In genomic region chr2:17951563-17951962, GRCh38 we compare ENCODE assay signal across 26 cellular contexts.
A peak's percentile ranks its signal among the peaks of the same experiment; 100 is the strongest.
DNase-seq lines count a peak whose midpoint lies in the region; ATAC-seq, FAIRE-seq and TF ChIP-seq lines count a peak whose summit lies in the region.
"Had no signal": no experiment of that assay in that cellular context is flagged by ENCODE, and none has a peak within 500 bp of the region (broad histone marks: within the 10 kb centered on the region; RNA-seq: fewer than 3 reads in every experiment).

No MANE protein-coding gene starts in this region.

- no peaks in the 10 kb centered on the region for H3K4me1 ChIP-seq in left lung
- H3K4me1 ChIP-seq: BE2C had no signal

- H3K27ac Mint-ChIP-seq in nephron progenitor cell, result peak overlapping the region; percentile 16
- H3K27ac Mint-ChIP-seq: CD4-positive, alpha-beta memory T cell; CD4-positive, CD25-positive, alpha-beta regulatory T cell; CD8-positive, alpha-beta memory T cell had no signal

- DNase-seq in left lung, result no peak
- no peak for DNase-seq in nephron progenitor cell
- no peak for DNase-seq in NCI-H510A (lab: John Stamatoyannopoulos, UW)
- DNase-seq in H54 (ENCODE audit: insufficient read length, low spot score), result no peak
- no peak for DNase-seq in lower leg skin (ENCODE audit: low spot score in 2 of 2)
- DNase-seq: 8988T; ACHN; BE2C; C1 segment of cervical spinal cord; CD4-positive, alpha-beta memory T cell; CD4-positive, CD25-positive, alpha-beta regulatory T cell; CD8-positive, alpha-beta memory T cell; COR-L47; DMS 273 treated with DMSO at 0.1 percent for 48 hours; DMS153; DMS53; DMS79; DND-41; EL; GDM1 had no signal

- H3K9me3 Mint-ChIP-seq in nephron progenitor cell, result no peaks in the 10 kb centered on the region
- H3K9me3 Mint-ChIP-seq: CD4-positive, CD25-positive, alpha-beta regulatory T cell had no signal

- no peaks in the 10 kb centered on the region for H3K9me3 ChIP-seq in left lung
- H3K9me3 ChIP-seq: BE2C, BLaER1 had no signal

- WGBS in lower leg skin, 2 donors, result 91 to 93% methylated on average over 4 of the region's 4 CpGs

- intact Hi-C loops in left lung (cut with DNase I), result no loop called here
- intact Hi-C loops in lower leg skin (cut with DNase I; ENCODE audit: low total_unique reads), result no loop called here

- H3K4me3 Mint-ChIP-seq in nephron progenitor cell, result no peak overlapping the region
- H3K4me3 Mint-ChIP-seq: CD14-positive monocyte; CD4-positive, alpha-beta memory T cell; CD4-positive, CD25-positive, alpha-beta regulatory T cell; CD8-positive, alpha-beta memory T cell had no signal

- H3K36me3 ChIP-seq in left lung, result no peaks in the 10 kb centered on the region
- H3K36me3 ChIP-seq: BE2C, BLaER1 had no signal

- ATAC-seq in left lung, result peak; percentile 75
- ATAC-seq: GM12878 had no signal

- TF ChIP-seq POLR2A in H54 (IDR thresholded peaks at IDR 0.05; ENCODE audit: low read depth, low read length) (no peak), lower leg skin (IDR thresholded peaks at IDR 0.05) (no peak)

- H3K4me3 ChIP-seq in left lung (no peak overlapping the region), lower leg skin (ENCODE audit: low read depth, poor library complexity, severe bottlenecking) (no peak overlapping the region)
- H3K4me3 ChIP-seq: BLaER1, GM12878 had no signal

- no peaks in the 10 kb centered on the region for H3K36me3 Mint-ChIP-seq in nephron progenitor cell (ENCODE audit: low read depth)
- H3K36me3 Mint-ChIP-seq: CD14-positive monocyte; CD4-positive, alpha-beta memory T cell; CD4-positive, CD25-positive, alpha-beta regulatory T cell; CD8-positive, alpha-beta memory T cell had no signal

- H3K27me3 ChIP-seq in left lung, result no peaks in the 10 kb centered on the region
- H3K27me3 ChIP-seq: BLaER1 had no signal

- TF ChIP-seq CTCF in left lung (IDR thresholded peaks at IDR 0.05) (no peak), nephron progenitor cell (IDR thresholded peaks at IDR 0.05) (no peak), lower leg skin (IDR thresholded peaks at IDR 0.05) (no peak)

- peaks cover 8% of the 10 kb centered on the region for H3K4me1 Mint-ChIP-seq in nephron progenitor cell
- H3K4me1 Mint-ChIP-seq: CD14-positive monocyte; CD4-positive, alpha-beta memory T cell; CD4-positive, CD25-positive, alpha-beta regulatory T cell; CD8-positive, alpha-beta memory T cell had no signal

- FAIRE-seq in H54 (lab: Jason Lieb, UNC), result no peak
- FAIRE-seq: A204.1, GM12878, GM12892, GM18507 had no signal

- H3K27ac ChIP-seq in left lung, result no peak overlapping the region
- H3K27ac ChIP-seq: BLaER1 had no signal

- no peaks in the 10 kb centered on the region for H3K27me3 Mint-ChIP-seq in nephron progenitor cell (ENCODE audit: low read depth, poor library complexity)
- H3K27me3 Mint-ChIP-seq: CD4-positive, alpha-beta memory T cell; CD4-positive, CD25-positive, alpha-beta regulatory T cell had no signal
